27 cellular contexts compared by ENCODE assay signal in genomic region chr11:70170596-70171210, GRCh38.
"Had no signal": no experiment of that assay in that cellular context is flagged by ENCODE, and none has a peak within 500 bp of the region (broad histone marks: within the 10 kb centered on the region; RNA-seq: fewer than 3 reads in every experiment).

No MANE protein-coding gene starts in this region.

- H3K4me3 ChIP-seq: ascending aorta had no signal

- H3K27me3 ChIP-seq: ascending aorta had no signal

- ATAC-seq: activated CD8-positive, alpha-beta T cell treated with anti-CD3 and anti-CD28 coated beads for 36 hours; activated naive CD8-positive, alpha-beta T cell treated with anti-CD3 and anti-CD28 coated beads, Interleukin-2, amount 50 U/mL, for 24 hours had no signal

- H3K4me1 ChIP-seq: ascending aorta had no signal

- H3K9me3 ChIP-seq: ascending aorta had no signal

- H3K27ac ChIP-seq: ascending aorta, VCaP had no signal

- DNase-seq: activated B cell treated with CpG ODN at 0.5 μM for 24 hours; activated CD4-positive, alpha-beta memory T cell treated with anti-CD3 and anti-CD28 coated beads for 36 hours; activated CD4-positive, alpha-beta T cell treated with anti-CD3 and anti-CD28 coated beads for 4 hours; activated CD4-positive, alpha-beta T cell treated with anti-CD3 and anti-CD28 coated beads, Interleukin-2, amount 10 ng/mL, durations not matched to agents 24 days and 14 days; activated CD4-positive, alpha-beta T cell treated with anti-CD3 and anti-CD28 coated beads, Interleukin-2, amount 50 U/mL, for 1 hour; activated CD4-positive, alpha-beta T cell treated with anti-CD3 and anti-CD28 coated beads, Interleukin-2, amount 50 U/mL, for 4 hours; activated CD4-positive, CD25-positive, alpha-beta regulatory T cell treated with anti-CD3 and anti-CD28 coated beads, Interleukin-2, amount 50 U/mL, for 72 hours; activated CD8-positive, alpha-beta memory T cell treated with anti-CD3 and anti-CD28 coated beads, Interleukin-2, amount 50 U/mL, for 48 hours; activated CD8-positive, alpha-beta T cell treated with anti-CD3 and anti-CD28 coated beads for 36 hours; activated effector memory CD4-positive, alpha-beta T cell treated with Interleukin-2 at 50 U/mL for 16 hours; activated gamma-delta T cell; activated naive CD4-positive, alpha-beta T cell treated with anti-CD3 and anti-CD28 coated beads, Interleukin-2, amount 10 ng/mL, durations not matched to agents 7 days and 5 days; activated naive CD4-positive, alpha-beta T cell treated with Interleukin-2 at 50 U/mL for 16 hours; activated naive CD8-positive, alpha-beta T cell treated with anti-CD3 and anti-CD28 coated beads, Interleukin-2, amount 10 ng/mL, durations not matched to agents 7 days and 5 days; activated naive CD8-positive, alpha-beta T cell treated with anti-CD3 and anti-CD28 coated beads, Interleukin-2, amount 50 U/mL, for 24 hours; activated T-cell treated with anti-CD3 and anti-CD28 coated beads, Interleukin-2, amount 50 U/mL, for 24 hours; activated T-cell treated with anti-CD3 and anti-CD28 coated beads, Interleukin-2, amount 50 U/mL, for 48 hours; amygdala; anterior cingulate cortex; central memory CD4-positive, alpha-beta T cell; cerebellar nuclear complex; SW 1271; T-helper 1 cell; T-helper 2 cell; T-helper 9 cell had no signal
